In genomic region chr20:54068966-54069365, GRCh38 we compare ENCODE assay signal across 17 cellular contexts.
"Had no signal": no experiment of that assay in that cellular context is flagged by ENCODE, and none has a peak within 500 bp of the region (broad histone marks: within the 10 kb centered on the region; RNA-seq: fewer than 3 reads in every experiment).

No MANE protein-coding gene starts in this region.

- H3K27me3 ChIP-seq: sigmoid colon, thyroid gland, vagina had no signal

- H3K36me3 ChIP-seq: esophagus muscularis mucosa, sigmoid colon, thyroid gland, vagina had no signal

- H3K4me1 ChIP-seq: esophagus muscularis mucosa, psoas muscle, sigmoid colon, thyroid gland, vagina had no signal

- H3K27ac ChIP-seq: coronary artery, esophagus muscularis mucosa, psoas muscle, sigmoid colon, thyroid gland, vagina had no signal

- ATAC-seq: activated CD4-positive, CD25-positive, alpha-beta regulatory T cell treated with anti-CD3 and anti-CD28 coated beads, Interleukin-2, amount 50 U/mL, for 24 hours; psoas muscle had no signal

- H3K9me3 ChIP-seq: esophagus muscularis mucosa, psoas muscle, sigmoid colon, thyroid gland, vagina had no signal

- DNase-seq: activated CD4-positive, alpha-beta T cell treated with anti-CD3 and anti-CD28 coated beads, Interleukin-2, amount 50 U/mL, for 1 hour; activated CD8-positive, alpha-beta memory T cell treated with anti-CD3 and anti-CD28 coated beads for 24 hours; activated gamma-delta T cell treated with Interleukin-2 at 50 U/mL for 16 hours; activated naive CD8-positive, alpha-beta T cell treated with anti-CD3 and anti-CD28 coated beads, Interleukin-2, amount 10 ng/mL, durations not matched to agents 7 days and 5 days; central memory CD4-positive, alpha-beta T cell; effector CD4-positive, alpha-beta T cell; immature natural killer cell; nephron progenitor cell; occipital lobe; psoas muscle; sigmoid colon; stimulated activated CD4-positive, alpha-beta T cell treated with anti-CD3 and anti-CD28 coated beads, Interleukin-1b, Interleukin-23, amount 100 ng/mL, for 48 hours; thyroid gland had no signal

- H3K4me3 ChIP-seq: coronary artery, esophagus muscularis mucosa, psoas muscle, sigmoid colon, thyroid gland, vagina had no signal
